Comparison of ENCODE assay signal across 25 cellular contexts in the genomic region with DNA sequence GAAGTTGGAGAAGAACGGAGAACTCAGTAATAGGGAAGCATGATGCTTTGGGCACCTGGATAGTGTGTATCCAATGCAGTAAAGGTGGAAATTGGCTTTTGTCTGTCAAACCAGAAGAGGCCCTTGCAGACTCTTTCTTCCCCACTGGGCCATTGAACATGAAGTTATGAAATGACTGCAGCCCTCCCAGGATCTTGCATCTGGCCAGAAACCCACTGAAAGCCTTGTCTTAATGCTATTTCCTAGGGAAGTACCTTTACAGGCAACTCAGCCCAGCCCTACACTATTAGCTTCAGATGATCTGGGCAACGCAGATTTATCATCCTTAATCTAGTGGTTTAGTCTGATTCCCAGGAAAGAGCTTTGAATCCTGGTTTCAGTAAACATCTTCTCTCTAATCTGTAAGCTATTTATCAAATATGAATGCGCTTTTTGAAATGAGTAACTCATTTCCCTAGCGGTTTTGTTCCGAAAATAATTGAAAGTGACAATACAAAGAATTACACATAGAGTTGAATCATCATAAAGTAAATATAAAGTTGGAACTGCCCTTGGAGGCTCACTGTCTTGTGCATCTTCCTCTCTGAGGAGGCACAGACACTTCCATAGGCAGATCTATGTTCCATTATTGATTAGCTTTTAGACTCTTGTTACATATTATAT.
DNase-seq lines count a peak whose midpoint lies in the region; ATAC-seq and TF ChIP-seq lines count a peak whose summit lies in the region.
"Had no signal": no experiment of that assay in that cellular context is flagged by ENCODE, and none has a peak within 500 bp of the region (broad histone marks: within the 10 kb centered on the region; RNA-seq: fewer than 3 reads in every experiment).

No MANE protein-coding gene starts in this region.

- no peak for TF ChIP-seq CTCF in astrocyte of the spinal cord (IDR thresholded peaks at IDR 0.05; ENCODE audit: low read depth, low read length)

- in situ Hi-C loops in astrocyte of the spinal cord (cut with HindIII; ENCODE audit: low sequenced_read_pairs) = no loop called here

- peak; percentile 54 for ATAC-seq in GM19023 (IDR thresholded peaks at IDR 0.05; ENCODE audit: unreplicated experiment)
- peak; percentile 84 for ATAC-seq in HG03432 (IDR thresholded peaks at IDR 0.05; ENCODE audit: unreplicated experiment)
- ATAC-seq: A549; GM23338; psoas muscle; stimulated activated effector memory CD8-positive, alpha-beta T cell treated with anti-CD3 and anti-CD28 coated beads, Interleukin-12 subunit alpha, Interleukin-12 subunit beta, amount 100 ng/mL, for 72 hours had no signal

- H3K4me3 ChIP-seq in astrocyte of the spinal cord (ENCODE audit: low read depth, low read length) = no peak overlapping the region
- H3K4me3 ChIP-seq: A549, BLaER1, esophagus squamous epithelium, GM23338, left ventricle myocardium inferior, psoas muscle, suprapubic skin had no signal

- peak; percentile 8 for DNase-seq in AG20443 (ENCODE audit: low spot score)
- peak; percentile 5 for DNase-seq in astrocyte of the spinal cord (ENCODE audit: low read depth, low spot score)
- no peak for DNase-seq in iPS-NIHi11 (ENCODE audit: low spot score)
- DNase-seq in inferior parietal cortex (ENCODE audit: extremely low spot score) = no peak
- no peak for DNase-seq in NCI-H69 (lab: John Stamatoyannopoulos, UW)
- DNase-seq in activated CD4-positive, alpha-beta T cell treated with anti-CD3 and anti-CD28 coated beads, Interleukin-2, amount 50 U/mL, for 1 hour = no peak
- DNase-seq: activated B cell treated with CpG ODN at 0.5 μM for 24 hours; activated CD4-positive, alpha-beta memory T cell treated with anti-CD3 and anti-CD28 coated beads, Interleukin-2, amount 10 ng/mL, durations not matched to agents 7 days and 5 days; activated naive CD4-positive, alpha-beta T cell treated with Interleukin-2 at 50 U/mL for 16 hours; effector CD8-positive, alpha-beta T cell; EL; esophagus squamous epithelium; left ventricle myocardium inferior; NCI-H1048; NCI-H2081 treated with DMSO at 0.1 percent for 48 hours; nephron progenitor cell; psoas muscle; T-helper 9 cell had no signal

Comparison
In these comparisons a context has a peak if more than half of its experiments do, and no peak if none do; other contexts are left out.
1. DNase-seq: peak in AG20443 (single experiment) and astrocyte of the spinal cord (single experiment); none in iPS-NIHi11 (single experiment), inferior parietal cortex (single experiment), NCI-H69 (single experiment) and activated CD4-positive, alpha-beta T cell treated with anti-CD3 and anti-CD28 coated beads, Interleukin-2, amount 50 U/mL, for 1 hour (single experiment).